In genomic region chr7:25255603-25256320, GRCh38 we compare ENCODE assay signal across 14 cellular contexts. TPM values are rescaled to one million over a fixed set of nuclear protein-coding genes. Genes with fewer than 3 reads are reported as not detected.
"Had no signal": no experiment of that assay in that cellular context is flagged by ENCODE, and none has a peak within 500 bp of the region (broad histone marks: within the 10 kb centered on the region; RNA-seq: fewer than 3 reads in every experiment).

No MANE protein-coding gene starts in this region.

- H3K27me3 ChIP-seq: ovary had no signal

- DNase-seq: activated CD4-positive, alpha-beta T cell treated with anti-CD3 and anti-CD28 coated beads for 48 hours; activated CD8-positive, alpha-beta memory T cell treated with anti-CD3 and anti-CD28 coated beads for 24 hours; activated naive CD4-positive, alpha-beta T cell treated with Interleukin-2 at 50 U/mL for 16 hours; head of caudate nucleus; left ventricle myocardium superior; mesenchymal stem cell; ovary; stimulated activated CD4-positive, alpha-beta T cell treated with anti-CD3 and anti-CD28 coated beads, Interleukin-15, amount 100 ng/mL, for 24 hours; stimulated activated CD4-positive, alpha-beta T cell treated with anti-CD3 and anti-CD28 coated beads, Interleukin-4, amount 100 ng/mL, for 24 hours had no signal

- H3K9me3 ChIP-seq: ovary had no signal

- H3K36me3 ChIP-seq: ovary had no signal

- ATAC-seq: WTC11 had no signal

- H3K27ac ChIP-seq: ovary had no signal

- H3K4me3 ChIP-seq: ovary had no signal

RNA-seq across cellular contexts. Expression of gene NPVF, which starts 27.5 kb away (rescaled TPM):
- total RNA-seq: astrocyte, left ventricle myocardium superior, ovary, renal cortical epithelial cell, temporal lobe, ureter, WTC11 had no signal
